1 cellular context compared by ENCODE assay signal in the genomic region with DNA sequence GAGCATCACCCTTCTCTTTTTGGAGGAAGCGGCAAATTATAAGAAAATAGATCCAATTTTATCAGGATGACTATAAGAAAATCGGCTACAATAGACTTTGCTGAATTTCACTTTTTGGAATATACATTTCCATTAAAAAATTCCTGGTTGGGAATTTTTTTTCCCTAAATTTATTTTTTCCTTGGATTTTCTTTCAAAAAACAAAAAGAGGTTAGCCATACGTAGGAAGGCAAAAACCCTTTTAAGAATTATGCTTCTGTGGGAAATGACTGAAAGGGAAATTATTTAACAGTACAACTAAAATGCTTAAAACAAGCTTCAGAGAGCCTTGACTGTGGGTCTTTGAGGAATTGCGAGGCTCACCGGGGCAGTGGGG.
A peak's percentile ranks its signal among the peaks of the same experiment; 100 is the strongest.
TF ChIP-seq lines count a peak whose summit lies in the region.

No MANE protein-coding gene starts in this region.

TF ChIP-seq in HepG2, 621 proteins besides CTCF, POLR2A, EP300 and RAD21 (continued from another document):
- TF ChIP-seq MAZ (IDR thresholded peaks at IDR 0.05; ENCODE audit: borderline replicate concordance, low read depth, low read length) (0 out of 2 replicates have a peak, but pooled peaks have one; percentile 14), MAZ (CRISPR knock-in tag; IDR thresholded peaks at IDR 0.05; ENCODE audit: low read depth) (no peak), AHR (CRISPR knock-in tag; IDR thresholded peaks at IDR 0.05) (no peak), SALL1 (CRISPR knock-in tag; IDR thresholded peaks at IDR 0.05) (no peak), RORA (CRISPR knock-in tag; IDR thresholded peaks at IDR 0.05) (0 out of 2 replicates have a peak, but pooled peaks have one; percentile 53)
- TF ChIP-seq, protein P1, sequence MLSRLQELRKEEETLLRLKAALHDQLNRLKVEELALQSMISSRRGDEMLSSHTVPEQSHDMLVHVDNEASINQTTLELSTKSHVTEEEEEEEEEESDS (CRISPR knock-in tag; IDR thresholded peaks at IDR 0.05; ENCODE audit: borderline replicate concordance), result no peak
